1 cellular context compared by ENCODE assay signal in the genomic region with DNA sequence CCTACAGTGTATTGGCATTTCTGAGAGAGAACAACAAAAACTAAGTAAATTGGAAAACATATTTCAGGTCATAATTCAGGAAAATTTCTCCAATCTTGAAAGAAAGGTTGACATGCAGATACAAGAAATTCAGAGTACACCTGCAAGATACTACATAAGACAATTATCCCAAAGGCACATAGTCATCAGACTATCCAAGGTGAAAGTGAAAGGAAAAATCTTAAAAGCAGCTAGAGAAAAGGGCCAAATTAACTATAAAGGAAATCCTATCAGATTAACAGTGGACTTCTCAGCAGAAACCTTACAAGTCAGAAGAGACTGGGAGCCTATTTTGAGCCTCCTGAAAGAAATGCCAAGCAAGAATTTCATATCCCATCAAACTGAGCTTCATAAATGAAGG.
TF ChIP-seq lines count a peak whose summit lies in the region.

No MANE protein-coding gene starts in this region.

TF ChIP-seq in HepG2, 621 proteins besides CTCF, POLR2A, EP300 and RAD21 (continued from another document):
- TF ChIP-seq, protein P1, sequence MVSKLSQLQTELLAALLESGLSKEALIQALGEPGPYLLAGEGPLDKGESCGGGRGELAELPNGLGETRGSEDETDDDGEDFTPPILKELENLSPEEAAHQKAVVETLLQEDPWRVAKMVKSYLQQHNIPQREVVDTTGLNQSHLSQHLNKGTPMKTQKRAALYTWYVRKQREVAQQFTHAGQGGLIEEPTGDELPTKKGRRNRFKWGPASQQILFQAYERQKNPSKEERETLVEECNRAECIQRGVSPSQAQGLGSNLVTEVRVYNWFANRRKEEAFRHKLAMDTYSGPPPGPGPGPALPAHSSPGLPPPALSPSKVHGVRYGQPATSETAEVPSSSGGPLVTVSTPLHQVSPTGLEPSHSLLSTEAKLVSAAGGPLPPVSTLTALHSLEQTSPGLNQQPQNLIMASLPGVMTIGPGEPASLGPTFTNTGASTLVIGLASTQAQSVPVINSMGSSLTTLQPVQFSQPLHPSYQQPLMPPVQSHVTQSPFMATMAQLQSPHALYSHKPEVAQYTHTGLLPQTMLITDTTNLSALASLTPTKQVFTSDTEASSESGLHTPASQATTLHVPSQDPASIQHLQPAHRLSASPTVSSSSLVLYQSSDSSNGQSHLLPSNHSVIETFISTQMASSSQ (IDR thresholded peaks at IDR 0.05; ENCODE audit: low read depth) = no peak
- TF ChIP-seq, protein P1 (CRISPR knock-in tag; IDR thresholded peaks at IDR 0.05; ENCODE audit: borderline replicate concordance) = no peak
- TF ChIP-seq MEIS2 (CRISPR knock-in tag; IDR thresholded peaks at IDR 0.05) = no peak
- no peak for TF ChIP-seq ZBTB20 (CRISPR knock-in tag; IDR thresholded peaks at IDR 0.05; ENCODE audit: borderline replicate concordance, low read depth)
- TF ChIP-seq RCOR2 (CRISPR knock-in tag; IDR thresholded peaks at IDR 0.05) = no peak
- no peak for TF ChIP-seq HNRNPH1 (optimal IDR thresholded peaks at IDR 0.05; ENCODE audit: low read depth, low read length)
- TF ChIP-seq KDM3A (CRISPR knock-in tag; IDR thresholded peaks at IDR 0.05; ENCODE audit: low read depth) = no peak
- no peak for TF ChIP-seq TAF15 (IDR thresholded peaks at IDR 0.05; ENCODE audit: low read depth, low read length, poor library complexity, severe bottlenecking)
- no peak for TF ChIP-seq ZNF382 (CRISPR knock-in tag; IDR thresholded peaks at IDR 0.05; ENCODE audit: borderline replicate concordance)
- no peak for TF ChIP-seq ZKSCAN8 (CRISPR knock-in tag; IDR thresholded peaks at IDR 0.05; ENCODE audit: borderline replicate concordance)
- TF ChIP-seq RXRA (CRISPR knock-in tag; IDR thresholded peaks at IDR 0.05) = no peak
- TF ChIP-seq NCOR1 (IDR thresholded peaks at IDR 0.05; ENCODE audit: borderline replicate concordance, low read length) = no peak
- no peak for TF ChIP-seq TOE1 (CRISPR knock-in tag; IDR thresholded peaks at IDR 0.05)
